ENCODE assay signal across 18 cellular contexts in genomic region chr21:15370576-15370975, GRCh38.
"Had no signal": no experiment of that assay in that cellular context is flagged by ENCODE, and none has a peak within 500 bp of the region (broad histone marks: within the 10 kb centered on the region; RNA-seq: fewer than 3 reads in every experiment).

No MANE protein-coding gene starts in this region.

- H3K36me3 Mint-ChIP-seq: activated CD8-positive, alpha-beta memory T cell treated with anti-CD3 and anti-CD28 coated beads, Interleukin-2, amount 10 ng/mL, durations not matched to agents 7 days and 5 days had no signal

- DNase-seq: activated CD4-positive, alpha-beta memory T cell treated with anti-CD3 and anti-CD28 coated beads, Interleukin-2, amount 10 ng/mL, durations not matched to agents 7 days and 5 days; activated CD4-positive, alpha-beta T cell treated with anti-CD3 and anti-CD28 coated beads, Interleukin-2, amount 10 ng/mL, durations not matched to agents 24 days and 14 days; activated CD8-positive, alpha-beta memory T cell treated with anti-CD3 and anti-CD28 coated beads, Interleukin-2, amount 10 ng/mL, durations not matched to agents 7 days and 5 days; activated gamma-delta T cell; activated naive CD4-positive, alpha-beta T cell treated with anti-CD3 and anti-CD28 coated beads, Interleukin-2, amount 50 U/mL, for 16 hours; activated T-cell treated with anti-CD3 and anti-CD28 coated beads for 4 hours; heart right ventricle; islet precursor cell; lower lobe of right lung; naive B cell; ovary; stimulated activated CD4-positive, alpha-beta T cell treated with anti-CD3 and anti-CD28 coated beads, Interleukin-4, amount 100 ng/mL, for 24 hours; stimulated activated naive CD8-positive, alpha-beta T cell treated with anti-CD3 and anti-CD28 coated beads, Interleukin-15, Interleukin-2, amounts not matched to agents 100 U/mL and 50 U/mL, for 24 hours; upper lobe of left lung had no signal

- ATAC-seq: activated CD8-positive, alpha-beta memory T cell treated with anti-CD3 and anti-CD28 coated beads, Interleukin-2, amount 10 ng/mL, durations not matched to agents 7 days and 5 days; heart right ventricle; left lobe of liver; lower lobe of right lung; stimulated activated naive CD8-positive, alpha-beta T cell treated with anti-CD3 and anti-CD28 coated beads, Interleukin-15, Interleukin-2, amounts not matched to agents 100 U/mL and 50 U/mL, for 24 hours had no signal

- FAIRE-seq: astrocyte, bronchial epithelial cell had no signal

- H3K27ac Mint-ChIP-seq: activated CD4-positive, alpha-beta memory T cell treated with anti-CD3 and anti-CD28 coated beads, Interleukin-2, amount 10 ng/mL, durations not matched to agents 7 days and 5 days; activated CD4-positive, alpha-beta T cell treated with anti-CD3 and anti-CD28 coated beads, Interleukin-2, amount 10 ng/mL, durations not matched to agents 24 days and 14 days; activated CD8-positive, alpha-beta memory T cell treated with anti-CD3 and anti-CD28 coated beads, Interleukin-2, amount 10 ng/mL, durations not matched to agents 7 days and 5 days; activated T-helper 1 cell treated with anti-CD3 and anti-CD28 coated beads, Interleukin-12 subunit alpha, Interleukin-12 subunit beta, Interleukin-2, Interleukin-4 antibody, amounts not matched to agents 30 ng/mL and 10 ng/mL and 1 ng/mL, durations not matched to agents 14 hours and 24 hours and 36 hours had no signal

- H3K4me3 Mint-ChIP-seq: activated CD4-positive, alpha-beta memory T cell treated with anti-CD3 and anti-CD28 coated beads, Interleukin-2, amount 10 ng/mL, durations not matched to agents 7 days and 5 days; activated CD4-positive, alpha-beta T cell treated with anti-CD3 and anti-CD28 coated beads, Interleukin-2, amount 10 ng/mL, durations not matched to agents 24 days and 14 days; activated CD8-positive, alpha-beta memory T cell treated with anti-CD3 and anti-CD28 coated beads, Interleukin-2, amount 10 ng/mL, durations not matched to agents 7 days and 5 days; activated T-helper 1 cell treated with anti-CD3 and anti-CD28 coated beads, Interleukin-12 subunit alpha, Interleukin-12 subunit beta, Interleukin-2, Interleukin-4 antibody, amounts not matched to agents 30 ng/mL and 10 ng/mL and 1 ng/mL, durations not matched to agents 14 hours and 24 hours and 36 hours; naive B cell had no signal

- H3K4me1 Mint-ChIP-seq: activated CD4-positive, alpha-beta memory T cell treated with anti-CD3 and anti-CD28 coated beads, Interleukin-2, amount 10 ng/mL, durations not matched to agents 7 days and 5 days; activated CD4-positive, alpha-beta T cell treated with anti-CD3 and anti-CD28 coated beads, Interleukin-2, amount 10 ng/mL, durations not matched to agents 24 days and 14 days; activated CD8-positive, alpha-beta memory T cell treated with anti-CD3 and anti-CD28 coated beads, Interleukin-2, amount 10 ng/mL, durations not matched to agents 7 days and 5 days had no signal

- H3K27me3 Mint-ChIP-seq: activated CD4-positive, alpha-beta memory T cell treated with anti-CD3 and anti-CD28 coated beads, Interleukin-2, amount 10 ng/mL, durations not matched to agents 7 days and 5 days; activated CD4-positive, alpha-beta T cell treated with anti-CD3 and anti-CD28 coated beads, Interleukin-2, amount 10 ng/mL, durations not matched to agents 24 days and 14 days had no signal
